8 cellular contexts compared by ENCODE assay signal in the genomic region with DNA sequence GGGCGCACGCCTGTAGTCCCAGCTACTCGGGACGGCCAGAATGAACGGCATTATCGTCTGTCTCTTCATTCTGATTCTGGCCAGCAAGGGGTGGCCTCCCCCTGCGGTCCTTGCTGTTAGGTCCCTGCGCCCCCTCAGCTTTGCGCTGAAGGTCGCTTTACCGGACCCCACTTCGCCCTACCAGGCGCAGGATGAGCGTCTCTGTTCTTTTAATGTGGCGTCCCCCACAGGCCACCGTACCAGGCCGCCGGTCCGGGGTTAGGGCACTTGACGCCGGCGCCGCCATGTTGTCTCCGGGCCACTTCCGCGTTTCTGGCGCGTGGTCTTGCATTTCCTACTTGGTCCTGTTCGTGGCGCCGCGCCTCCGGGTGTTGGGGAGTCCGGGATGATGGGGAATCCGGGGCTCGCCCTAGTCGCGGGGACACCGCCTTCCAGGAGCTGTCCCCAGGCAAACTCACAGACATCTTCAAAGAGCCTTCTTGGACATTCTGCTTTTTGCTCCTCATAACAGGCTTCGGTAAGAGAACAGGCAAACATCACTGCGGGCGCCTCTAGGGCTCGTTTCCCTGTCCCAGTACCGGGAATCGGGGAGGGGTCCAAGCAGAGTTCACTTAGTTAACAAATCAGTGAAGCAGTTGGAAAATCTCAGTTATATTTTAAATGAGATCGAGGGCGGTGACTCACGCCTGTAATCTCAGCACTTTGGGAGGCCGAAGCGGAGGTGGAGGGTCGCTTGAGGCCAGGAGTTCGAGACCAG. TPM values are rescaled to one million over a fixed set of nuclear protein-coding genes. Genes with fewer than 3 reads are reported as not detected.
DNase-seq lines count a peak whose midpoint lies in the region; ATAC-seq and TF ChIP-seq lines count a peak whose summit lies in the region.

No MANE protein-coding gene starts in this region.

- H3K9me3 Mint-ChIP-seq in Calu3 (ENCODE audit: low read depth, unreplicated experiment) (no peaks in the 10 kb centered on the region), endodermal cell (peaks cover 10% of the 10 kb centered on the region)

- no peak overlapping the region for H3K27ac ChIP-seq in endodermal cell (ENCODE audit: low read depth, low read length)

- H3K27ac Mint-ChIP-seq in Calu3 (ENCODE audit: unreplicated experiment) = peak overlapping the region; percentile 73
- peak overlapping the region; percentile 97 for H3K27ac Mint-ChIP-seq in endodermal cell

- peaks cover 38% of the 10 kb centered on the region for H3K4me1 Mint-ChIP-seq in Calu3 (ENCODE audit: low read depth, unreplicated experiment)
- H3K4me1 Mint-ChIP-seq in endodermal cell = peaks cover 8% of the 10 kb centered on the region

- H3K4me3 Mint-ChIP-seq in Calu3 (ENCODE audit: low read depth, unreplicated experiment) (peak overlapping the region; percentile 80), endodermal cell (peak overlapping the region; percentile 82)

- H3K36me3 ChIP-seq in endodermal cell (ENCODE audit: control insufficient read depth, insufficient read depth, low read length) = no peaks in the 10 kb centered on the region

- DNase-seq in Calu3 (peak; percentile 95), HUDEP-2 (lab: John Stamatoyannopoulos, UW; ENCODE audit: unreplicated experiment in 76 of 76) (peak; percentile 28 to 98 (median 92)), NOMO-1 treated with DMSO at 0.1 percent for 48 hours (lab: John Stamatoyannopoulos, UW; ENCODE audit: unreplicated experiment) (peak; percentile 93), endodermal cell (peak; percentile 99), mesenteric fat pad (ENCODE audit: low spot score) (peak; percentile 99)
- peak; percentile 88 for DNase-seq in activated CD8-positive, alpha-beta memory T cell treated with anti-CD3 and anti-CD28 coated beads, Interleukin-2, amount 50 U/mL, for 1 hour (ENCODE audit: extremely low read depth)
- DNase-seq in stimulated activated CD8-positive, alpha-beta memory T cell treated with anti-CD3 and anti-CD28 coated beads, Interleukin-15, amount 100 ng/mL, for 1 hour (ENCODE audit: low read depth) = peak; percentile 89

- CTCF ChIA-PET in Calu3 (lab: Charles Lee) = interaction anchor here (0.6 to 1.1 kb wide), 2 partner anchors 8 to 153 kb away, joined by 3 read pairs; no protein-coding TSS in a partner anchor

- BruUV-seq in Calu3 (replicated peaks; lab: Mats Ljungman, UMichigan) = TSS peak; percentile 90

- peak; percentile 89 for ATAC-seq in GM21390 (IDR thresholded peaks at IDR 0.05; ENCODE audit: unreplicated experiment)

- TF ChIP-seq CTCF in Calu3 (IDR thresholded peaks at IDR 0.05; ENCODE audit: unreplicated experiment) = peak; percentile 79
- TF ChIP-seq CTCF in endodermal cell (conservative IDR thresholded peaks at IDR 0.05) = peak; percentile 83

- H3K36me3 Mint-ChIP-seq in Calu3 (ENCODE audit: insufficient read depth, unreplicated experiment) (peaks cover 20% of the 10 kb centered on the region), endodermal cell (ENCODE audit: low read depth) (peaks cover 5% of the 10 kb centered on the region)

- intact Hi-C loops in Calu3 (cut with micrococcal nuclease; ENCODE audit: unreplicated experiment) = loop anchor here (10.0 kb wide), 2 partner anchors 155 to 415 kb away; a partner anchor contains a TSS

- H3K27me3 Mint-ChIP-seq in Calu3 (ENCODE audit: unreplicated experiment) (no peaks in the 10 kb centered on the region), endodermal cell (ENCODE audit: insufficient read depth) (no peaks in the 10 kb centered on the region)

- no peaks in the 10 kb centered on the region for H3K27me3 ChIP-seq in endodermal cell (ENCODE audit: control insufficient read depth, insufficient read depth, low read length, poor library complexity, severe bottlenecking)

- 17 to 29% methylated on average over 28 to 52 of the region's 52 CpGs for WGBS in endodermal cell (ENCODE audit: insufficient coverage in 1 of 2, insufficient read length in 1 of 2), 2 experiments

- H3K9ac ChIP-seq in endodermal cell (ENCODE audit: extremely low read depth, low read length, poor library complexity, severe bottlenecking) = peak overlapping the region; percentile 27

- no peaks in the 10 kb centered on the region for H3K9me3 ChIP-seq in endodermal cell (ENCODE audit: control insufficient read depth, low read length)

- no peaks in the 10 kb centered on the region for H3K4me1 ChIP-seq in endodermal cell (ENCODE audit: control insufficient read depth, insufficient read depth, low read length)

- H3K4me3 ChIP-seq in endodermal cell (ENCODE audit: low read length) = peak overlapping the region; percentile 86

RNA-seq across cellular contexts. Expression of a gene that starts 8.5 kb away (rescaled TPM):
- total RNA-seq in Calu3 (2022) = 196 and 205 TPM in 2 replicates
- total RNA-seq in endodermal cell = 100 to 1,000 TPM; 118 to 134 TPM
- polyA plus RNA-seq in endodermal cell (2013, experiment 1 of 2) = 109 TPM
- polyA plus RNA-seq in endodermal cell (2013, experiment 2 of 2) = 91.7 TPM
- total RNA-seq in mesenteric fat pad = 96.1 TPM

RNA-seq across cellular contexts. Expression of a gene that starts 43.7 kb away (rescaled TPM):
- total RNA-seq in Calu3 (2022) (16.7 and 23.4 TPM in 2 replicates), endodermal cell (10 to 100 TPM; 27.6 to 31.7 TPM), mesenteric fat pad (19.9 TPM)
- 18.6 TPM for polyA plus RNA-seq in endodermal cell (2013, experiment 1 of 2)
- polyA plus RNA-seq in endodermal cell (2013, experiment 2 of 2) = 15.6 TPM
